Comparison of ENCODE assay signal across 36 cellular contexts in genomic region chr4:109350121-109350520, GRCh38. TPM values are rescaled to one million over a fixed set of nuclear protein-coding genes. Genes with fewer than 3 reads are reported as not detected.
"Had no signal": no experiment of that assay in that cellular context is flagged by ENCODE, and none has a peak within 500 bp of the region (broad histone marks: within the 10 kb centered on the region; RNA-seq: fewer than 3 reads in every experiment).

No MANE protein-coding gene starts in this region.

- H3K27me3 ChIP-seq: MG63 had no signal

- DNase-seq: Karpas-422, Kasumi-1, MG63, MM.1S, MV-4-11, NCI-H1048, NCI-H1092 treated with DMSO at 0.1 percent for 48 hours, NCI-H1105 treated with DMSO at 0.1 percent for 48 hours, NCI-H1417, NCI-H1417 treated with DMSO at 0.1 percent for 48 hours, NCI-H1436, NCI-H1436 treated with DMSO at 0.1 percent for 48 hours, NCI-H146, NCI-H1694, NCI-H1694 treated with DMSO at 0.1 percent for 48 hours, NCI-H187, NCI-H187 treated with DMSO at 0.1 percent for 48 hours, NCI-H1930, NCI-H2029, NCI-H2029 treated with DMSO at 0.1 percent for 48 hours, NCI-H2081, NCI-H2081 treated with DMSO at 0.1 percent for 48 hours, NCI-H2107, NCI-H2171, NCI-H2171 treated with DMSO at 0.1 percent for 48 hours, NCI-H2227 treated with DMSO at 0.1 percent for 48 hours, NCI-H226, NCI-H345, NCI-H446, NCI-H446 treated with DMSO at 0.1 percent for 48 hours, NCI-H510A, NCI-H510A treated with DMSO at 0.1 percent for 48 hours, NCI-H524 had no signal

- H3K9me3 ChIP-seq: MG63 had no signal

- H3K27ac ChIP-seq: KMS-11 had no signal

- H3K4me3 ChIP-seq: MG63 had no signal

- H3K4me2 ChIP-seq: KMS-11 had no signal

- H3K9ac ChIP-seq: KMS-11 had no signal

- H3K36me3 ChIP-seq: MG63 had no signal

RNA-seq across cellular contexts. Expression of gene COL25A1, which starts 47.7 kb away (rescaled TPM):
- total RNA-seq: M059J, MCF 10A had no signal
